Comparison of ENCODE assay signal across 10 cellular contexts in genomic region chr7:117399820-117400422, GRCh38. TPM values are rescaled to one million over a fixed set of nuclear protein-coding genes. Genes with fewer than 3 reads are reported as not detected.
A peak's percentile ranks its signal among the peaks of the same experiment; 100 is the strongest.
DNase-seq lines count a peak whose midpoint lies in the region; ATAC-seq, FAIRE-seq and TF ChIP-seq lines count a peak whose summit lies in the region.
"Had no signal": no experiment of that assay in that cellular context is flagged by ENCODE, and none has a peak within 500 bp of the region (broad histone marks: within the 10 kb centered on the region; RNA-seq: fewer than 3 reads in every experiment).

No MANE protein-coding gene starts in this region.

- DNase-seq in GM10266 (ENCODE audit: extremely low spot score): no peak
- no peak for DNase-seq in Panc1 (ENCODE audit: low read depth, low spot score)
- peak; percentile 12 for DNase-seq in fibroblast of villous mesenchyme (ENCODE audit: low read depth)
- DNase-seq in left lung: no peak
- DNase-seq in effector CD4-positive, alpha-beta T cell: no peak
- DNase-seq: naive thymus-derived CD8-positive, alpha-beta T cell had no signal

- CTCF ChIA-PET in Panc1 (lab: Charles Lee): no interaction called here

- no TSS peak for BruUV-seq in Panc1 (replicated peaks; lab: Mats Ljungman, UMichigan)

- in situ Hi-C loops in Panc1 (cut with HindIII; ENCODE audit: low pct_unique_long_range_greater_than_20kb, low sequenced_read_pairs): no loop called here

- no peak for ATAC-seq in Panc1
- ATAC-seq in HG02973 (IDR thresholded peaks at IDR 0.05; ENCODE audit: unreplicated experiment): no peak
- no peak for ATAC-seq in HG02884 (IDR thresholded peaks at IDR 0.05; ENCODE audit: unreplicated experiment)
- no peak for ATAC-seq in left lung
- ATAC-seq: naive thymus-derived CD8-positive, alpha-beta T cell had no signal

- H3K27ac ChIP-seq in Panc1 (ENCODE audit: low read length) (no peak overlapping the region), left lung (no peak overlapping the region)

- H3K4me3 ChIP-seq in Panc1 (ENCODE audit: low read depth in 2 of 2, low read length in 2 of 2) (no peak overlapping the region), fibroblast of villous mesenchyme (ENCODE audit: low read depth, low read length) (no peak overlapping the region), left lung (no peak overlapping the region)

- H3K9me3 ChIP-seq in Panc1 (ENCODE audit: control insufficient read depth, insufficient read depth, low read depth, low read length) (no peaks in the 10 kb centered on the region), left lung (no peaks in the 10 kb centered on the region)

- H3K36me3 ChIP-seq in Panc1 (ENCODE audit: control insufficient read depth, insufficient read depth, low read length) (no peaks in the 10 kb centered on the region; the same call in 1 of the 2 replicates), left lung (no peaks in the 10 kb centered on the region)

- peak; percentile 33 for TF ChIP-seq CTCF in GM10266 (IDR thresholded peaks at IDR 0.05; ENCODE audit: control insufficient read depth, insufficient read depth, low read depth, missing control alignments)
- peak; percentile 53; the same call in 1 of the 2 replicates for TF ChIP-seq CTCF in Panc1 (IDR thresholded peaks at IDR 0.05)
- TF ChIP-seq CTCF in fibroblast of villous mesenchyme (IDR thresholded peaks at IDR 0.05; ENCODE audit: insufficient read depth, low read depth, low read length): peak; percentile 53
- TF ChIP-seq CTCF in left lung (IDR thresholded peaks at IDR 0.05): peak in 1 of 2 donors; percentile 31

- H3K27me3 ChIP-seq in Panc1 (ENCODE audit: control insufficient read depth, insufficient read depth, low read length) (0 out of 2 replicates have a peak, but pooled peaks cover 3% of the 10 kb centered on the region), left lung (no peaks in the 10 kb centered on the region)

- intact Hi-C loops in Panc1 (cut with micrococcal nuclease; ENCODE audit: unreplicated experiment): loop anchor here (2.0 kb wide), 1 partner anchor 315 kb away; no protein-coding TSS in a partner anchor
- intact Hi-C loops in left lung (cut with DNase I): no loop called here

- POLR2A ChIA-PET in Panc1 (lab: Charles Lee): no interaction called here

- FAIRE-seq in A204.1 (lab: Jason Lieb, UNC): peak; percentile 98

- no peaks in the 10 kb centered on the region for H3K4me1 ChIP-seq in Panc1 (ENCODE audit: control insufficient read depth, insufficient read depth, low read length)
- no peaks in the 10 kb centered on the region for H3K4me1 ChIP-seq in left lung

RNA-seq across cellular contexts. Expression of gene ASZ1, which starts 27.4 kb away (rescaled TPM):
- not detected for total RNA-seq in Panc1 (2021; ENCODE audit: unreplicated experiment)
- not detected for polyA plus RNA-seq in Panc1 (2012; ENCODE audit: insufficient read length)
- under 0.01 TPM in 2 replicates for total RNA-seq in fibroblast of villous mesenchyme
- under 1 TPM in 1 of 2 donors, not detected in 1; 0.39 TPM for total RNA-seq in left lung
- total RNA-seq: naive thymus-derived CD8-positive, alpha-beta T cell; T-helper 1 cell treated with Interleukin-12 subunit alpha and Interleukin-12 subunit beta and Interleukin-4 antibody, amounts not matched to agents 30 ng/mL and 1 ng/mL, for 36 hours had no signal
- polyA plus RNA-seq: naive thymus-derived CD8-positive, alpha-beta T cell had no signal
